8 cellular contexts compared by ENCODE assay signal in genomic region chr9:133417541-133418461, GRCh38.
A peak's percentile ranks its signal among the peaks of the same experiment; 100 is the strongest.
DNase-seq lines count a peak whose midpoint lies in the region; ATAC-seq lines count a peak whose summit lies in the region.

A gene with protein sequence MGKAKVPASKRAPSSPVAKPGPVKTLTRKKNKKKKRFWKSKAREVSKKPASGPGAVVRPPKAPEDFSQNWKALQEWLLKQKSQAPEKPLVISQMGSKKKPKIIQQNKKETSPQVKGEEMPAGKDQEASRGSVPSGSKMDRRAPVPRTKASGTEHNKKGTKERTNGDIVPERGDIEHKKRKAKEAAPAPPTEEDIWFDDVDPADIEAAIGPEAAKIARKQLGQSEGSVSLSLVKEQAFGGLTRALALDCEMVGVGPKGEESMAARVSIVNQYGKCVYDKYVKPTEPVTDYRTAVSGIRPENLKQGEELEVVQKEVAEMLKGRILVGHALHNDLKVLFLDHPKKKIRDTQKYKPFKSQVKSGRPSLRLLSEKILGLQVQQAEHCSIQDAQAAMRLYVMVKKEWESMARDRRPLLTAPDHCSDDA (minus strand): TSS chr9:133418010. CDS start chr9:133417844, 166 bp downstream.

- DNase-seq in ACHN: peak; percentile 79
- DNase-seq in NCI-H446 (lab: John Stamatoyannopoulos, UW): peak; percentile 70 to 78
- DNase-seq in activated CD4-positive, CD25-positive, alpha-beta regulatory T cell treated with anti-CD3 and anti-CD28 coated beads, Interleukin-2, amount 50 U/mL, for 72 hours: peak; percentile 82
- DNase-seq in cerebellar cortex (ENCODE audit: low spot score): peak; percentile 89
- DNase-seq in kidney glomerular epithelial cell (lab: John Stamatoyannopoulos, UW): peak; percentile 62
- peak; percentile 78 to 85 for DNase-seq in stimulated activated CD4-positive, alpha-beta T cell treated with anti-CD3 and anti-CD28 coated beads, Interleukin-15, amount 100 ng/mL, for 48 hours (ENCODE audit: low read depth in 2 of 2)

- in situ Hi-C loops in ACHN (cut with HindIII; ENCODE audit: low pct_ligation_motif_present, low pct_unique_long_range_greater_than_20kb, low sequenced_read_pairs): no loop called here

- peak; percentile 63 for ATAC-seq in GM18861 (IDR thresholded peaks at IDR 0.05; ENCODE audit: unreplicated experiment)
- ATAC-seq in HG03103 (IDR thresholded peaks at IDR 0.05; ENCODE audit: low read depth, unreplicated experiment): peak; percentile 81

Comparison
In these comparisons a context has a peak if more than half of its experiments do, and no peak if none do; other contexts are left out.
1. Peak in every context shown above with its lines: DNase-seq and ATAC-seq.